In the genomic region with DNA sequence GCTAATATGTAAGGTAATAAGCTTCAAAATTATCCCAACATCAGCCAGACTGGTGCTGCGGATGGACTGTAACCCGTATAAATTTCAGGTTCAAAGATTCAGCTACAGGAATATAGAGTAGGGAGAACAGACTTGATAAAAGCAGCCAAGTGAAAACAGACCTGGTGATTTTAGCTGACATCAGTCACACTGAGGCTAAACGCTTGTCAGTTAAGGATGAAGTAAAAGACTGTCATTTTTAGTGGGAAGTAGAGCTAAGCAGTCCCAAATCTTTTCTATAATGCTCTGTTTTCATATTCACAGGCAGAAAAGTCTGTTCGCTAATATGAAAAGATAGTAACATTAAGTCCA, we compare ENCODE assay signal across 8 cellular contexts. TPM values are rescaled to one million over a fixed set of nuclear protein-coding genes. Genes with fewer than 3 reads are reported as not detected.
DNase-seq lines count a peak whose midpoint lies in the region; ATAC-seq, FAIRE-seq and TF ChIP-seq lines count a peak whose summit lies in the region.
"Had no signal": no experiment of that assay in that cellular context is flagged by ENCODE, and none has a peak within 500 bp of the region (broad histone marks: within the 10 kb centered on the region; RNA-seq: fewer than 3 reads in every experiment).

No MANE protein-coding gene starts in this region.

- no peaks in the 10 kb centered on the region for H4K20me1 ChIP-seq in PC-3 (ENCODE audit: low read length)
- no peaks in the 10 kb centered on the region for H4K20me1 ChIP-seq in endothelial cell of umbilical vein (replicated peaks; ENCODE audit: control insufficient read depth, extremely low read depth, insufficient read depth, low read length)

- no peaks in the 10 kb centered on the region for H3F3A ChIP-seq in PC-3 (ENCODE audit: low read length, unreplicated experiment)

- CTCF ChIA-PET in PC-3 (lab: Charles Lee): interaction anchor here (0.5 to 1.1 kb wide), 2 partner anchors 52 to 208 kb away, joined by 3 to 6 read pairs; no protein-coding TSS in a partner anchor
- CTCF ChIA-PET in endothelial cell of umbilical vein (lab: Charles Lee): interaction anchor here (0.7 to 4.7 kb wide), 24 partner anchors 8 to 255 kb away, joined by 3 to 120 read pairs (median 4); partner anchors contain the start of genes CMTM4 and NAE1

- DNase-seq in PC-3 (no peak), endothelial cell of umbilical vein (ENCODE audit: low read depth, low spot score) (no peak), mesothelial cell of epicardium (ENCODE audit: low spot score in 2 of 2, unreplicated experiment in 2 of 2) (no peak), type B pancreatic cell (ENCODE audit: extremely low spot score, unreplicated experiment) (no peak), Peyer's patch (no peak)
- DNase-seq: activated CD8-positive, alpha-beta memory T cell treated with anti-CD3 and anti-CD28 coated beads for 24 hours had no signal

- intact Hi-C loops in PC-3 (cut with micrococcal nuclease): loop anchor here (5.0 kb wide), 1 partner anchor 36 kb away; the partner anchor contains the start of gene CMTM4
- intact Hi-C loops in endothelial cell of umbilical vein (cut with micrococcal nuclease): loop anchor here (2.0 to 5.0 kb wide), 3 partner anchors 36 to 81 kb away; partner anchors contain the start of gene CMTM4

- ATAC-seq in PC-3 (no peak; the same call in 1 of the 2 replicates), HG03045 (IDR thresholded peaks at IDR 0.05; ENCODE audit: unreplicated experiment) (no peak), HG03460 (IDR thresholded peaks at IDR 0.05; ENCODE audit: unreplicated experiment) (no peak)

- H3K27ac Mint-ChIP-seq in mesothelial cell of epicardium: peak overlapping the region; percentile 97
- peak overlapping the region; percentile 66 for H3K27ac Mint-ChIP-seq in type B pancreatic cell

- no peak overlapping the region for H3K9ac ChIP-seq in PC-3 (ENCODE audit: low read length)
- H3K9ac ChIP-seq in endothelial cell of umbilical vein (replicated peaks; ENCODE audit: extremely low read depth, insufficient read depth, low read length): peak overlapping the region; percentile 10

- H3K27me3 ChIP-seq in PC-3 (ENCODE audit: low read length) (no peaks in the 10 kb centered on the region), endothelial cell of umbilical vein (ENCODE audit: control insufficient read depth in 2 of 2, insufficient read depth in 2 of 2, low read length in 2 of 2) (no peaks in the 10 kb centered on the region), Peyer's patch (no peaks in the 10 kb centered on the region)

- H3K9me3 Mint-ChIP-seq in mesothelial cell of epicardium: no peaks in the 10 kb centered on the region
- no peaks in the 10 kb centered on the region for H3K9me3 Mint-ChIP-seq in type B pancreatic cell

- TF ChIP-seq CTCF in PC-3 (conservative IDR thresholded peaks at IDR 0.05; ENCODE audit: low read depth, low read length) (no peak), endothelial cell of umbilical vein (IDR thresholded peaks at IDR 0.05; ENCODE audit: extremely low read depth in 1 of 2, insufficient read depth in 1 of 2, low read depth in 1 of 2, low read length in 2 of 2) (no peak), mesothelial cell of epicardium (IDR thresholded peaks at IDR 0.05; ENCODE audit: unreplicated experiment) (no peak), type B pancreatic cell (conservative IDR thresholded peaks at IDR 0.05) (no peak), Peyer's patch (IDR thresholded peaks at IDR 0.05) (no peak)

- no peaks in the 10 kb centered on the region for H3K9me2 ChIP-seq in PC-3 (replicated peaks; ENCODE audit: low read length)

- H3K4me1 ChIP-seq in PC-3 (ENCODE audit: insufficient read depth, low read length) (peaks cover 21% of the 10 kb centered on the region), endothelial cell of umbilical vein (ENCODE audit: control insufficient read depth, extremely low read depth, insufficient read depth, low read length) (peaks cover 25% of the 10 kb centered on the region), Peyer's patch (peaks cover 0 to 18% (median 0%) of the 10 kb centered on the region in 4 donors)

- H3K4me2 ChIP-seq in PC-3 (ENCODE audit: low read length) (peak overlapping the region; percentile 57), endothelial cell of umbilical vein (ENCODE audit: insufficient read depth, low read length) (peak overlapping the region; percentile 5)

- H2AFZ ChIP-seq in PC-3 (ENCODE audit: low read length): peak overlapping the region; percentile 31; the same call in 1 of the 2 replicates
- H2AFZ ChIP-seq in endothelial cell of umbilical vein (ENCODE audit: low read depth, low read length): no peak overlapping the region

- no peaks in the 10 kb centered on the region for H3K9me1 ChIP-seq in endothelial cell of umbilical vein (replicated peaks; ENCODE audit: control insufficient read depth, extremely low read depth, insufficient read depth, low read length)

- H3K79me2 ChIP-seq in PC-3 (ENCODE audit: low read length) (peaks cover 21% of the 10 kb centered on the region), endothelial cell of umbilical vein (ENCODE audit: control insufficient read depth, insufficient read depth, low read length) (no peaks in the 10 kb centered on the region)

- H3K27ac ChIP-seq in PC-3 (ENCODE audit: low read length): peak overlapping the region; percentile 65
- H3K27ac ChIP-seq in endothelial cell of umbilical vein (ENCODE audit: insufficient read depth, low read depth, low read length): peak overlapping the region; percentile 49
- H3K27ac ChIP-seq in Peyer's patch: peak overlapping the region in 2 of 4 donors; percentile 10 to 34

- H3K4me1 Mint-ChIP-seq in mesothelial cell of epicardium: peaks cover 36% of the 10 kb centered on the region
- peaks cover 31% of the 10 kb centered on the region for H3K4me1 Mint-ChIP-seq in type B pancreatic cell (ENCODE audit: unreplicated experiment)

- TF ChIP-seq POLR2A in endothelial cell of umbilical vein (IDR thresholded peaks at IDR 0.05; ENCODE audit: low read depth, low read length) (no peak), Peyer's patch (IDR thresholded peaks at IDR 0.05) (no peak)

- H3K36me3 ChIP-seq in PC-3 (ENCODE audit: low read depth, low read length): no peaks in the 10 kb centered on the region
- H3K36me3 ChIP-seq in endothelial cell of umbilical vein (ENCODE audit: control insufficient read depth in 2 of 2, extremely low read depth in 1 of 2, insufficient read depth in 2 of 2, low read length in 2 of 2): no peaks in the 10 kb centered on the region
- H3K36me3 ChIP-seq in Peyer's patch: no peaks in the 10 kb centered on the region

- H3K36me3 Mint-ChIP-seq in mesothelial cell of epicardium: no peaks in the 10 kb centered on the region
- no peaks in the 10 kb centered on the region for H3K36me3 Mint-ChIP-seq in type B pancreatic cell

- no peaks in the 10 kb centered on the region for H3K9me3 ChIP-seq in PC-3 (ENCODE audit: low read length)
- no peaks in the 10 kb centered on the region for H3K9me3 ChIP-seq in endothelial cell of umbilical vein (replicated peaks; ENCODE audit: control insufficient read depth, insufficient read depth, low read length)
- no peaks in the 10 kb centered on the region for H3K9me3 ChIP-seq in Peyer's patch

- dilution Hi-C loops in endothelial cell of umbilical vein (cut with MboI; ENCODE audit: extremely low pct_ligation_motif_present, low sequenced_read_pairs): no loop called here

- H3K4me3 Mint-ChIP-seq in mesothelial cell of epicardium (no peak overlapping the region), type B pancreatic cell (peak overlapping the region; percentile 68)

- H3K27me3 Mint-ChIP-seq in mesothelial cell of epicardium (ENCODE audit: low read depth) (no peaks in the 10 kb centered on the region), type B pancreatic cell (no peaks in the 10 kb centered on the region)

- no peak for FAIRE-seq in endothelial cell of umbilical vein (lab: Jason Lieb, UNC)

- BruUV-seq in PC-3 (replicated peaks; lab: Mats Ljungman, UMichigan): no TSS peak
- no TSS peak for BruUV-seq in endothelial cell of umbilical vein (replicated peaks; lab: Mats Ljungman, UMichigan)

- H3K4me3 ChIP-seq in PC-3 (ENCODE audit: low read length): peak overlapping the region; percentile 5; the same call in 1 of the 2 replicates
- H3K4me3 ChIP-seq in endothelial cell of umbilical vein (replicated peaks in 1 of 3; ENCODE audit: insufficient read depth in 1 of 3, low read depth in 1 of 3, low read length in 3 of 3): no peak overlapping the region
- no peak overlapping the region for H3K4me3 ChIP-seq in Peyer's patch

- POLR2A ChIA-PET in PC-3 (lab: Charles Lee; ENCODE audit: unreplicated experiment): no interaction called here
- POLR2A ChIA-PET in endothelial cell of umbilical vein (lab: Charles Lee): interaction anchor here (1.6 kb wide), 1 partner anchor 10 kb away, joined by 6 read pairs; no protein-coding TSS in a partner anchor

TF ChIP-seq in endothelial cell of umbilical vein, 7 proteins besides CTCF, POLR2A, EP300 and RAD21 (continues in another document):
- TF ChIP-seq FOS (IDR thresholded peaks at IDR 0.05; ENCODE audit: borderline replicate concordance, insufficient read depth, low read length): no peak

RNA-seq across cellular contexts. Expression of gene CMTM4, which starts 35.4 kb away (rescaled TPM):
- total RNA-seq in PC-3 (2014; rRNA removed): 16.9 and 17.0 TPM in 2 replicates
- 8.5 and 9.0 TPM in 2 replicates for total RNA-seq in endothelial cell of umbilical vein
- 7.1 and 10.7 TPM in 2 replicates for polyA plus RNA-seq in endothelial cell of umbilical vein
- 5.8 and 7.0 TPM in 2 replicates for polyA plus RNA-seq in endothelial cell of umbilical vein (2011; cell fraction: cytosol; rRNA removed)
- 18.6 and 21.6 TPM in 2 replicates for polyA plus RNA-seq in endothelial cell of umbilical vein (2011; cell fraction: nucleus; rRNA removed)
- polyA plus RNA-seq in endothelial cell of umbilical vein (2012): 6.8 and 10.7 TPM in 2 replicates
- polyA minus RNA-seq in endothelial cell of umbilical vein: 19.7 and 21.4 TPM in 2 replicates
- polyA minus RNA-seq in endothelial cell of umbilical vein (2011; cell fraction: cytosol; rRNA and poly(A)+ RNA removed): 28.7 TPM
- 9.9 and 10.6 TPM in 2 replicates for polyA minus RNA-seq in endothelial cell of umbilical vein (2011; cell fraction: nucleus; rRNA and poly(A)+ RNA removed)
- total RNA-seq in mesothelial cell of epicardium: 60.1 to 63.4 TPM (median 60.8 TPM) in 3 replicates
- total RNA-seq in type B pancreatic cell (ENCODE audit: low replicate concordance): 64.4 and 72.1 TPM in 2 replicates
- total RNA-seq in Peyer's patch: 100 to 1,000 TPM in 2 of 4 donors, 10 to 100 TPM in 2; 33.8 to 116 (median 101) TPM

RNA-seq across cellular contexts. Expression of gene CMTM3, which starts 56.7 kb away (rescaled TPM):
- total RNA-seq in PC-3 (2014; rRNA removed): 6.4 and 9.5 TPM in 2 replicates
- total RNA-seq in endothelial cell of umbilical vein: 83.6 and 90.5 TPM in 2 replicates
- polyA plus RNA-seq in endothelial cell of umbilical vein: 86.2 and 104 TPM in 2 replicates
- 74.9 and 81.6 TPM in 2 replicates for polyA plus RNA-seq in endothelial cell of umbilical vein (2011; cell fraction: cytosol; rRNA removed)
- 43.1 and 45.5 TPM in 2 replicates for polyA plus RNA-seq in endothelial cell of umbilical vein (2011; cell fraction: nucleus; rRNA removed)
- 66.2 and 95.6 TPM in 2 replicates for polyA plus RNA-seq in endothelial cell of umbilical vein (2012)
- polyA minus RNA-seq in endothelial cell of umbilical vein: 75.2 and 81.4 TPM in 2 replicates
- not detected for polyA minus RNA-seq in endothelial cell of umbilical vein (2011; cell fraction: cytosol; rRNA and poly(A)+ RNA removed)
- 12.5 and 16.8 TPM in 2 replicates for polyA minus RNA-seq in endothelial cell of umbilical vein (2011; cell fraction: nucleus; rRNA and poly(A)+ RNA removed)
- 56.9 to 60.7 TPM (median 59.3 TPM) in 3 replicates for total RNA-seq in mesothelial cell of epicardium
- total RNA-seq in type B pancreatic cell (ENCODE audit: low replicate concordance): 28.0 and 45.2 TPM in 2 replicates
- 10 to 100 TPM in 2 of 4 donors, 1 to 10 TPM in 2; 4.9 to 15.7 (median 11.3) TPM for total RNA-seq in Peyer's patch
